In the genomic region with DNA sequence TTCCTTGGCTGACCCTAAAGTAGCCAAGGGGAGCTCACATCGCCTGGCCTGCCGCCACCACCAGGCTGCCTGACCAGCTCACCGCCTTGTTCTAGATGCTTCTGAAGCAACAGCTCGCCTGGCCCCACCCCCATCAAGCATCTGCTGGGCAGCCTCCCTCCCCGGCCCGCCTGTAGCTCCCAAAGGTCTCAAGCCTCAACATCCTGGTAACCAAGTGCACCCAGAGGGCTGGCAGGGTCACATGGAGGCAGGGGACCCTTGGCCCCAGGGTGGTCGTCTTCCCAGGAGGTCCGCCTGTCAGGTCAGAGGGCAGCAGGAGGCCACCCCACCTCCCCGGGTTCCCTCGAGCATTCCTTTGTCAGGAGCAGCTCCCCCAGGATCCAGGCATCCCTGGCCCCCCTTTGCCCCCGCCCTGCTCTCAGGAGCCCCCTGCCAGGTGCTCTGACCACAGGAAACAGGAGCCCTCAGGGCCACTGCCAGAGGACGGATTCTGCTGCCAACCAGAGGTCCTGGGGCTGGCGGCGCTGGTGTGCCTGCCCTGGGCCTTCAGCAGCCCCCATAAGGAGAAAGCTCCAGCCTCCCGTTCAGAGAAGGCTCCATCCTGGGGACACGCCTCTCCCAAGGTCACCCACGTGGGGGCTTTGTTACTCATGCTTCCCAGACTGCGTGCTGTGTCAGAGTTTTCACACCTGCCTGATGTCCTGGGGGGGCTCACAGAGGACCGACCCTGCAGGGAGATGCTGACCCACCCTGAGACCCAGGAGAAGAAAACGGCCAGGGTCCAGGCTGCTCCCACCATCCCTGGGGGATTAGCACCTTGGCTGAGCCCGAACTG, we compare ENCODE assay signal across 12 cellular contexts. TPM values are rescaled to one million over a fixed set of nuclear protein-coding genes. Genes with fewer than 3 reads are reported as not detected.
DNase-seq lines count a peak whose midpoint lies in the region; ATAC-seq, FAIRE-seq and TF ChIP-seq lines count a peak whose summit lies in the region.
"Had no signal": no experiment of that assay in that cellular context is flagged by ENCODE, and none has a peak within 500 bp of the region (broad histone marks: within the 10 kb centered on the region; RNA-seq: fewer than 3 reads in every experiment).

No MANE protein-coding gene starts in this region.

- no TSS peak for BruUV-seq in endothelial cell of umbilical vein (replicated peaks; lab: Mats Ljungman, UMichigan)

- H3F3A ChIP-seq in MM.1S (ENCODE audit: insufficient read depth, low read length), result peaks cover 19% of the 10 kb centered on the region

- DNase-seq in CD14-positive monocyte (ENCODE audit: low spot score) (peak; percentile 40), MM.1S (no peak), endothelial cell of umbilical vein (ENCODE audit: low read depth, low spot score) (no peak), NCI-H345 treated with DMSO at 0.1 percent for 48 hours (lab: John Stamatoyannopoulos, UW; ENCODE audit: unreplicated experiment) (no peak), HK-2 (ENCODE audit: unreplicated experiment) (no peak)
- DNase-seq in natural killer cell treated with Interleukin-12 subunit alpha and Interleukin-12 subunit beta and Interleukin-15 and Interleukin-18, amount 100 ng/mL, for 72 hours (ENCODE audit: low spot score), result peak; percentile 28
- DNase-seq in activated CD8-positive, alpha-beta memory T cell treated with anti-CD3 and anti-CD28 coated beads, Interleukin-2, amount 50 U/mL, for 4 hours, result no peak
- DNase-seq in activated CD8-positive, alpha-beta T cell treated with anti-CD3 and anti-CD28 coated beads for 36 hours, result no peak

- H3K4me1 ChIP-seq in MM.1S (ENCODE audit: low read length) (peaks cover 42% of the 10 kb centered on the region), endothelial cell of umbilical vein (ENCODE audit: control insufficient read depth, extremely low read depth, insufficient read depth, low read length) (no peaks in the 10 kb centered on the region)
- H3K4me1 ChIP-seq: Caco-2 had no signal

- intact Hi-C loops in CD14-positive monocyte (cut with micrococcal nuclease), result no loop called here
- intact Hi-C loops in endothelial cell of umbilical vein (cut with micrococcal nuclease), result loop anchor here (1.0 to 5.0 kb wide), 5 partner anchors 31 to 243 kb away; a partner anchor contains a TSS
- intact Hi-C loops in activated CD8-positive, alpha-beta T cell treated with anti-CD3 and anti-CD28 coated beads for 36 hours (cut with micrococcal nuclease), result no loop called here

- no peaks in the 10 kb centered on the region for H3K9me2 ChIP-seq in MM.1S (replicated peaks; ENCODE audit: insufficient read depth, low read length)

- no peaks in the 10 kb centered on the region for H3K9me1 ChIP-seq in endothelial cell of umbilical vein (replicated peaks; ENCODE audit: control insufficient read depth, extremely low read depth, insufficient read depth, low read length)

- H3K4me3 ChIP-seq in MM.1S (ENCODE audit: low read length), result peak overlapping the region; percentile 50; the same call in 1 of the 2 replicates
- H3K4me3 ChIP-seq in endothelial cell of umbilical vein (replicated peaks in 1 of 3; ENCODE audit: insufficient read depth in 1 of 3, low read depth in 1 of 3, low read length in 3 of 3), result no peak overlapping the region
- H3K4me3 ChIP-seq: right lobe of liver had no signal

- H3K27me3 Mint-ChIP-seq in CD14-positive monocyte (ENCODE audit: low read depth in 3 of 3), result peaks cover 13 to 31% (median 18%) of the 10 kb centered on the region in 3 donors
- peaks cover 0 to 4% of the 10 kb centered on the region in 2 donors for H3K27me3 Mint-ChIP-seq in natural killer cell treated with Interleukin-12 subunit alpha and Interleukin-12 subunit beta and Interleukin-15 and Interleukin-18, amount 100 ng/mL, for 72 hours
- H3K27me3 Mint-ChIP-seq in activated CD8-positive, alpha-beta T cell treated with anti-CD3 and anti-CD28 coated beads for 36 hours, result no peaks in the 10 kb centered on the region

- POLR2A ChIA-PET in endothelial cell of umbilical vein (lab: Charles Lee), result interaction anchor here (0.9 to 2.0 kb wide), 3 partner anchors 30 to 83 kb away, joined by 3 to 4 read pairs (median 3); a partner anchor contains a TSS
- POLR2A ChIA-PET in activated CD8-positive, alpha-beta T cell treated with anti-CD3 and anti-CD28 coated beads for 36 hours (lab: Charles Lee), result interaction anchor here (1.4 kb wide), 1 partner anchor 31 kb away, joined by 6 read pairs; no protein-coding TSS in a partner anchor

- H2AFZ ChIP-seq in MM.1S (ENCODE audit: low read length) (peak overlapping the region; percentile 74), endothelial cell of umbilical vein (ENCODE audit: low read depth, low read length) (peak overlapping the region; percentile 1)

- dilution Hi-C loops in endothelial cell of umbilical vein (cut with MboI; ENCODE audit: extremely low pct_ligation_motif_present, low sequenced_read_pairs), result no loop called here

- H3K27ac ChIP-seq in MM.1S (ENCODE audit: low read length), result no peak overlapping the region
- H3K27ac ChIP-seq in endothelial cell of umbilical vein (ENCODE audit: insufficient read depth, low read depth, low read length), result no peak overlapping the region
- H3K27ac ChIP-seq: right lobe of liver had no signal

- CTCF ChIA-PET in endothelial cell of umbilical vein (lab: Charles Lee), result interaction anchor here (0.7 to 2.4 kb wide), 33 partner anchors 7 to 264 kb away, joined by 3 to 36 read pairs (median 4); a partner anchor contains a TSS
- CTCF ChIA-PET in activated CD8-positive, alpha-beta T cell treated with anti-CD3 and anti-CD28 coated beads for 36 hours (lab: Charles Lee), result interaction anchor here (0.6 to 5.4 kb wide), 15 partner anchors 9 to 409 kb away, joined by 3 to 23 read pairs (median 4); a partner anchor contains a TSS

- H3K9me3 Mint-ChIP-seq in CD14-positive monocyte, result peaks cover 0 to 2% (median 0%) of the 10 kb centered on the region in 7 donors
- H3K9me3 Mint-ChIP-seq in natural killer cell treated with Interleukin-12 subunit alpha and Interleukin-12 subunit beta and Interleukin-15 and Interleukin-18, amount 100 ng/mL, for 72 hours, result no peaks in the 10 kb centered on the region
- no peaks in the 10 kb centered on the region for H3K9me3 Mint-ChIP-seq in activated CD8-positive, alpha-beta T cell treated with anti-CD3 and anti-CD28 coated beads for 36 hours

- no peaks in the 10 kb centered on the region for H3K9me3 ChIP-seq in MM.1S (replicated peaks; ENCODE audit: insufficient read depth, low read length)
- no peaks in the 10 kb centered on the region for H3K9me3 ChIP-seq in endothelial cell of umbilical vein (replicated peaks; ENCODE audit: control insufficient read depth, insufficient read depth, low read length)
- H3K9me3 ChIP-seq: Caco-2, right lobe of liver had no signal

- peak overlapping the region in 1 of 2 donors; percentile 71 for H3K4me3 Mint-ChIP-seq in CD14-positive monocyte
- no peak overlapping the region for H3K4me3 Mint-ChIP-seq in natural killer cell treated with Interleukin-12 subunit alpha and Interleukin-12 subunit beta and Interleukin-15 and Interleukin-18, amount 100 ng/mL, for 72 hours
- no peak overlapping the region for H3K4me3 Mint-ChIP-seq in activated CD8-positive, alpha-beta T cell treated with anti-CD3 and anti-CD28 coated beads for 36 hours

- peaks cover 30% of the 10 kb centered on the region for H3K79me2 ChIP-seq in MM.1S (ENCODE audit: low read length)
- no peaks in the 10 kb centered on the region for H3K79me2 ChIP-seq in endothelial cell of umbilical vein (ENCODE audit: control insufficient read depth, insufficient read depth, low read length)

- H4K20me1 ChIP-seq in MM.1S (ENCODE audit: insufficient read depth, low read length) (no peaks in the 10 kb centered on the region), endothelial cell of umbilical vein (replicated peaks; ENCODE audit: control insufficient read depth, extremely low read depth, insufficient read depth, low read length) (no peaks in the 10 kb centered on the region)

- H3K27me3 ChIP-seq in MM.1S (replicated peaks; ENCODE audit: insufficient read depth, low read length) (no peaks in the 10 kb centered on the region), endothelial cell of umbilical vein (ENCODE audit: control insufficient read depth in 2 of 2, insufficient read depth in 2 of 2, low read length in 2 of 2) (peaks cover 5 to 8% of the 10 kb centered on the region in 2 experiments)
- H3K27me3 ChIP-seq: right lobe of liver had no signal

- ATAC-seq in natural killer cell treated with Interleukin-12 subunit alpha and Interleukin-12 subunit beta and Interleukin-15 and Interleukin-18, amount 100 ng/mL, for 72 hours, result no peak
- ATAC-seq in activated CD8-positive, alpha-beta T cell treated with anti-CD3 and anti-CD28 coated beads for 36 hours, result no peak

- TF ChIP-seq CTCF in CD14-positive monocyte (IDR thresholded peaks at IDR 0.05), result no peak
- TF ChIP-seq CTCF in MM.1S (IDR thresholded peaks at IDR 0.05; ENCODE audit: low read length), result no peak
- TF ChIP-seq CTCF in endothelial cell of umbilical vein (IDR thresholded peaks at IDR 0.05; ENCODE audit: extremely low read depth in 1 of 2, insufficient read depth in 1 of 2, low read depth in 1 of 2, low read length in 2 of 2), result no peak
- no peak for TF ChIP-seq CTCF in activated CD8-positive, alpha-beta T cell treated with anti-CD3 and anti-CD28 coated beads for 36 hours (IDR thresholded peaks at IDR 0.05)

- no peaks in the 10 kb centered on the region for H3K36me3 Mint-ChIP-seq in CD14-positive monocyte
- H3K36me3 Mint-ChIP-seq in natural killer cell treated with Interleukin-12 subunit alpha and Interleukin-12 subunit beta and Interleukin-15 and Interleukin-18, amount 100 ng/mL, for 72 hours, result no peaks in the 10 kb centered on the region
- no peaks in the 10 kb centered on the region for H3K36me3 Mint-ChIP-seq in activated CD8-positive, alpha-beta T cell treated with anti-CD3 and anti-CD28 coated beads for 36 hours (ENCODE audit: low read depth)

- H3K4me2 ChIP-seq in MM.1S (ENCODE audit: low read depth, low read length), result peak overlapping the region; percentile 100
- no peak overlapping the region for H3K4me2 ChIP-seq in endothelial cell of umbilical vein (ENCODE audit: insufficient read depth, low read length)

- peaks cover 6% of the 10 kb centered on the region for H3K4me1 Mint-ChIP-seq in CD14-positive monocyte
- peaks cover 0 to 7% of the 10 kb centered on the region in 2 donors for H3K4me1 Mint-ChIP-seq in natural killer cell treated with Interleukin-12 subunit alpha and Interleukin-12 subunit beta and Interleukin-15 and Interleukin-18, amount 100 ng/mL, for 72 hours (ENCODE audit: low read depth in 2 of 2)
- peaks cover 13% of the 10 kb centered on the region for H3K4me1 Mint-ChIP-seq in activated CD8-positive, alpha-beta T cell treated with anti-CD3 and anti-CD28 coated beads for 36 hours (ENCODE audit: low read depth)

- peak overlapping the region in 1 of 7 donors; percentile 72 for H3K27ac Mint-ChIP-seq in CD14-positive monocyte
- H3K27ac Mint-ChIP-seq in natural killer cell treated with Interleukin-12 subunit alpha and Interleukin-12 subunit beta and Interleukin-15 and Interleukin-18, amount 100 ng/mL, for 72 hours, result no peak overlapping the region
- H3K27ac Mint-ChIP-seq in activated CD8-positive, alpha-beta T cell treated with anti-CD3 and anti-CD28 coated beads for 36 hours, result no peak overlapping the region

- no peak for TF ChIP-seq POLR2A in endothelial cell of umbilical vein (IDR thresholded peaks at IDR 0.05; ENCODE audit: low read depth, low read length)

- H3K9ac ChIP-seq in MM.1S (ENCODE audit: low read length) (no peak overlapping the region; the same call in 1 of the 2 replicates), endothelial cell of umbilical vein (replicated peaks; ENCODE audit: extremely low read depth, insufficient read depth, low read length) (no peak overlapping the region)

- H3K36me3 ChIP-seq in MM.1S (replicated peaks; ENCODE audit: insufficient read depth, low read length) (no peaks in the 10 kb centered on the region), endothelial cell of umbilical vein (ENCODE audit: control insufficient read depth in 2 of 2, extremely low read depth in 1 of 2, insufficient read depth in 2 of 2, low read length in 2 of 2) (no peaks in the 10 kb centered on the region)
- H3K36me3 ChIP-seq: right lobe of liver had no signal

- FAIRE-seq in endothelial cell of umbilical vein (lab: Jason Lieb, UNC), result no peak
- FAIRE-seq: islet of Langerhans had no signal

RNA-seq across cellular contexts. Expression of a gene that starts 3.5 kb away (rescaled TPM):
- polyA plus RNA-seq in CD14-positive monocyte, result not detected
- not detected in 2 replicates for total RNA-seq in endothelial cell of umbilical vein
- polyA plus RNA-seq in endothelial cell of umbilical vein, result not detected in 2 replicates
- polyA plus RNA-seq in endothelial cell of umbilical vein (2011; cell fraction: cytosol; rRNA removed), result not detected in 2 replicates
- polyA plus RNA-seq in endothelial cell of umbilical vein (2011; cell fraction: nucleus; rRNA removed), result not detected in 2 replicates
- not detected in 2 replicates for polyA plus RNA-seq in endothelial cell of umbilical vein (2012)
- not detected in 2 replicates for polyA minus RNA-seq in endothelial cell of umbilical vein
- polyA minus RNA-seq in endothelial cell of umbilical vein (2011; cell fraction: cytosol; rRNA and poly(A)+ RNA removed), result not detected
- not detected in 2 replicates for polyA minus RNA-seq in endothelial cell of umbilical vein (2011; cell fraction: nucleus; rRNA and poly(A)+ RNA removed)
- not detected for total RNA-seq in natural killer cell treated with Interleukin-12 subunit alpha and Interleukin-12 subunit beta and Interleukin-15 and Interleukin-18, amount 100 ng/mL, for 72 hours
- under 1 TPM in 1 of 2 experiments, not detected in 1; 0.16 TPM for total RNA-seq in activated CD8-positive, alpha-beta T cell treated with anti-CD3 and anti-CD28 coated beads for 36 hours
- total RNA-seq: Caco-2, right lobe of liver, RPMI7951 had no signal

RNA-seq across cellular contexts. Expression of a gene that starts 30.1 kb away (rescaled TPM):
- polyA plus RNA-seq in CD14-positive monocyte (1 to 10 TPM in 1 of 2 donors, under 1 TPM in 1; 0.85 to 1.5 TPM), endothelial cell of umbilical vein (3.2 and 3.4 TPM in 2 replicates)
- 5.3 and 6.3 TPM in 2 replicates for total RNA-seq in endothelial cell of umbilical vein
- polyA plus RNA-seq in endothelial cell of umbilical vein (2011; cell fraction: cytosol; rRNA removed), result 3.9 and 4.0 TPM in 2 replicates
- 3.8 TPM in 2 replicates for polyA plus RNA-seq in endothelial cell of umbilical vein (2011; cell fraction: nucleus; rRNA removed)
- 3.3 TPM in 2 replicates for polyA plus RNA-seq in endothelial cell of umbilical vein (2012)
- 3.8 and 5.7 TPM in 2 replicates for polyA minus RNA-seq in endothelial cell of umbilical vein
- polyA minus RNA-seq in endothelial cell of umbilical vein (2011; cell fraction: cytosol; rRNA and poly(A)+ RNA removed), result 3.9 TPM
- 3.4 and 4.7 TPM in 2 replicates for polyA minus RNA-seq in endothelial cell of umbilical vein (2011; cell fraction: nucleus; rRNA and poly(A)+ RNA removed)
- 1 to 10 TPM; 4.3 to 9.1 TPM for total RNA-seq in natural killer cell treated with Interleukin-12 subunit alpha and Interleukin-12 subunit beta and Interleukin-15 and Interleukin-18, amount 100 ng/mL, for 72 hours
- 1 to 10 TPM; 4.2 to 4.3 TPM for total RNA-seq in activated CD8-positive, alpha-beta T cell treated with anti-CD3 and anti-CD28 coated beads for 36 hours

RNA-seq across cellular contexts. Expression of a gene that starts 30.3 kb away (rescaled TPM):
- polyA plus RNA-seq in CD14-positive monocyte (10 to 100 TPM; 91.5 to 98.0 TPM), endothelial cell of umbilical vein (97.0 and 121 TPM in 2 replicates)
- total RNA-seq in endothelial cell of umbilical vein, result 142 and 153 TPM in 2 replicates
- 87.2 and 103 TPM in 2 replicates for polyA plus RNA-seq in endothelial cell of umbilical vein (2011; cell fraction: cytosol; rRNA removed)
- polyA plus RNA-seq in endothelial cell of umbilical vein (2011; cell fraction: nucleus; rRNA removed), result 131 and 141 TPM in 2 replicates
- 179 and 191 TPM in 2 replicates for polyA plus RNA-seq in endothelial cell of umbilical vein (2012)
- 273 and 275 TPM in 2 replicates for polyA minus RNA-seq in endothelial cell of umbilical vein
- 203 TPM for polyA minus RNA-seq in endothelial cell of umbilical vein (2011; cell fraction: cytosol; rRNA and poly(A)+ RNA removed)
- 149 and 158 TPM in 2 replicates for polyA minus RNA-seq in endothelial cell of umbilical vein (2011; cell fraction: nucleus; rRNA and poly(A)+ RNA removed)
- total RNA-seq in natural killer cell treated with Interleukin-12 subunit alpha and Interleukin-12 subunit beta and Interleukin-15 and Interleukin-18, amount 100 ng/mL, for 72 hours, result 100 to 1,000 TPM; 121 to 130 TPM
- total RNA-seq in activated CD8-positive, alpha-beta T cell treated with anti-CD3 and anti-CD28 coated beads for 36 hours, result 100 to 1,000 TPM; 141 to 149 TPM

Comparison
In these comparisons a context has a peak if more than half of its experiments do, and no peak if none do; other contexts are left out.
1. DNase-seq: peak in CD14-positive monocyte (single experiment) and natural killer cell treated with Interleukin-12 subunit alpha and Interleukin-12 subunit beta and Interleukin-15 and Interleukin-18, amount 100 ng/mL, for 72 hours (single experiment); none in MM.1S (single experiment), endothelial cell of umbilical vein (single experiment), activated CD8-positive, alpha-beta memory T cell treated with anti-CD3 and anti-CD28 coated beads, Interleukin-2, amount 50 U/mL, for 4 hours (single experiment), activated CD8-positive, alpha-beta T cell treated with anti-CD3 and anti-CD28 coated beads for 36 hours (single experiment), NCI-H345 treated with DMSO at 0.1 percent for 48 hours (single experiment) and HK-2 (single experiment).